In the genomic region with DNA sequence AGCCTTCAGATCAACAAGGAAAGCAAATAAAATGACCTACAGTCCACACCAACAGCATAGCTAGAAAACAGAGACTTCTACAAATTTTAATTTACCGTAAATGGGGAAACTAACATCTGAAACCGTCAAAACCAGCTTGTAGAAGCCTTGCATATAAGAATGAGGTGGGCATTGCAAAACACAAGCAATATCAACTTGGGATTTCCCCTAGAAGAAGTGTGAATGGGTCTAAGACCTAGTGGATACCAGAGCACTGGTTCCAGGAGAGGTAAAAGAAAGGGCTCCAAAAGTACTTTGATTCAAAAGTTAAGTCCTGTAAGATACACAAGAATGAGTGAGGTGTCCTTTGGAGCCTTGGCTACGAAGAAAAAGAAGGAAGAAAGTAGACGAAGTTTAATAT, we compare ENCODE assay signal across 15 cellular contexts. TPM values are rescaled to one million over a fixed set of nuclear protein-coding genes. Genes with fewer than 3 reads are reported as not detected.
"Had no signal": no experiment of that assay in that cellular context is flagged by ENCODE, and none has a peak within 500 bp of the region (broad histone marks: within the 10 kb centered on the region; RNA-seq: fewer than 3 reads in every experiment).

No MANE protein-coding gene starts in this region.

- H3K9me3 ChIP-seq: gastrocnemius medialis, heart right ventricle, testis had no signal

- H3K27ac ChIP-seq: coronary artery, gastrocnemius medialis, heart right ventricle, testis had no signal

- ATAC-seq: heart right ventricle; left ventricle myocardium superior; stimulated activated naive CD8-positive, alpha-beta T cell treated with anti-CD3 and anti-CD28 coated beads, Interleukin-15, amount 100 ng/mL, for 72 hours had no signal

- H3K27me3 ChIP-seq: gastrocnemius medialis, heart right ventricle, testis had no signal

- H3K36me3 ChIP-seq: gastrocnemius medialis, heart right ventricle had no signal

- H3K4me3 ChIP-seq: coronary artery, gastrocnemius medialis, heart right ventricle, testis had no signal

- H3K4me1 ChIP-seq: gastrocnemius medialis, testis had no signal

- DNase-seq: activated CD4-positive, alpha-beta T cell treated with anti-CD3 and anti-CD28 coated beads, Interleukin-2, amount 50 U/mL, for 48 hours; activated CD4-positive, CD25-positive, alpha-beta regulatory T cell treated with anti-CD3 and anti-CD28 coated beads, Interleukin-2, amount 50 U/mL, for 72 hours; activated gamma-delta T cell treated with Interleukin-2 at 50 U/mL for 16 hours; activated T-cell treated with anti-CD3 and anti-CD28 coated beads, Interleukin-2, amount 50 U/mL, for 48 hours; caudate nucleus; effector CD4-positive, alpha-beta T cell; gastrocnemius medialis; heart right ventricle; left ventricle myocardium superior; retina; stimulated activated CD4-positive, alpha-beta T cell treated with anti-CD3 and anti-CD28 coated beads, Interleukin-15, amount 100 ng/mL, for 24 hours; stimulated activated CD4-positive, alpha-beta T cell treated with anti-CD3 and anti-CD28 coated beads, Interleukin-4, amount 100 ng/mL, for 24 hours; stimulated activated naive CD8-positive, alpha-beta T cell treated with anti-CD3 and anti-CD28 coated beads, Interleukin-15, amount 100 ng/mL, for 72 hours; testis had no signal

RNA-seq across cellular contexts. Expression of gene RTKN2, which starts 18.7 kb away (rescaled TPM):
- total RNA-seq: gastrocnemius medialis, left ventricle myocardium superior had no signal
